Comparison of ENCODE assay signal across 24 cellular contexts in the genomic region with DNA sequence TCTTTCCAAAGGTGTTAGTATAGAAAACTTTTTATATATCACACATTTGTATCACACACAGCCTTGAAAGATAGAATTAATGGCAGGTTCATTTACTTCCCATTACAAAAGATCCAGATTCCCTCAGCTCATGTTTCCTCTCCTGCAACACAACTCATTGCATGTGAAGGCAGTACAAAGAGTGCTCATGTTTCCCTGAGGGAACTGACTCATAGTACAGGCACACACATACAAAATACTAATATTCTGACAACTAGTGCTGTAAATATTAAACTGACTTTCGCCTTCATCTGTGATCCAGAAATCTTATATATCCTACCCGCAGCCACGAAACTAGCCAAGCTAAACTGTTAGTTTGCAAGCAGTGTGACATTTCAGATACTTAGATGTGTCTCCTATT.
A peak's percentile ranks its signal among the peaks of the same experiment; 100 is the strongest.
DNase-seq lines count a peak whose midpoint lies in the region; ATAC-seq and TF ChIP-seq lines count a peak whose summit lies in the region.
"Had no signal": no experiment of that assay in that cellular context is flagged by ENCODE, and none has a peak within 500 bp of the region (broad histone marks: within the 10 kb centered on the region; RNA-seq: fewer than 3 reads in every experiment).

No MANE protein-coding gene starts in this region.

- POLR2A ChIA-PET in HCT116 (lab: Charles Lee): no interaction called here

- DNase-seq in HCT116 (ENCODE audit: low read depth, low spot score) (no peak), LHCN-M2 (ENCODE audit: low read depth) (peak; percentile 0), adipocyte (ENCODE audit: low read depth) (peak; percentile 32), foreskin melanocyte (peak; percentile 34), T-helper 9 cell (no peak)
- no peak for DNase-seq in stimulated activated CD4-positive, alpha-beta T cell treated with anti-CD3 and anti-CD28 coated beads, Interleukin-1b, Interleukin-23, amount 100 ng/mL, for 48 hours
- DNase-seq: C1 segment of cervical spinal cord; CD4-positive, alpha-beta memory T cell; COR-L47; DMS79; Kasumi-1; MM.1S; NCI-H1694 treated with DMSO at 0.1 percent for 48 hours; NCI-H2081; NCI-H446 treated with DMSO at 0.1 percent for 48 hours; NCI-H526; NCI-H82; NK-92 treated with Interleukin-12 subunit alpha and Interleukin-12 subunit beta, amount 100 ng/mL, for 24 hours; PC-9; SHP77; T-cell had no signal

- CTCF ChIA-PET in HCT116 (lab: Charles Lee): no interaction called here

- RAD21 ChIA-PET in HCT116 (lab: Charles Lee; ENCODE audit: low non-redundant PET in 1 of 2, low total read pairs in 2 of 2, uncharacterized antibody in 2 of 2, unreplicated experiment in 2 of 2): no interaction called here

- H2AFZ ChIP-seq in HCT116 (ENCODE audit: low read depth, low read length, poor library complexity, severe bottlenecking): peak overlapping the region; percentile 16
- H2AFZ ChIP-seq: PC-9 had no signal

- no peaks in the 10 kb centered on the region for H3K79me2 ChIP-seq in HCT116 (ENCODE audit: insufficient read depth, low read length)

- H4K20me1 ChIP-seq in HCT116 (ENCODE audit: insufficient read depth): no peaks in the 10 kb centered on the region

- H3K4me2 ChIP-seq in HCT116 (ENCODE audit: low read length): no peak overlapping the region
- H3K4me2 ChIP-seq: PC-9 had no signal

- H3K4me3 ChIP-seq in HCT116 (replicated peaks in 1 of 2; ENCODE audit: low read depth in 1 of 2, low read length in 2 of 2) (no peak overlapping the region), adipocyte (ENCODE audit: low read length) (no peak overlapping the region)
- H3K4me3 ChIP-seq: K562, PC-9 had no signal

- TF ChIP-seq CTCF in HCT116 (IDR thresholded peaks at IDR 0.05 in 2 of 3, conservative IDR thresholded peaks at IDR 0.05 in 1 of 3; ENCODE audit: borderline replicate concordance in 1 of 3, insufficient read depth in 1 of 3, low read depth in 2 of 3, low read length in 2 of 3): no peak

- H3K36me3 ChIP-seq in HCT116 (ENCODE audit: control insufficient read depth in 1 of 2, insufficient read depth in 2 of 2, low read length in 2 of 2) (no peaks in the 10 kb centered on the region), adipocyte (ENCODE audit: control insufficient read depth, insufficient read depth, low read length, severe bottlenecking) (no peaks in the 10 kb centered on the region)

- no peak for TF ChIP-seq RAD21 in HCT116 (IDR thresholded peaks at IDR 0.05; ENCODE audit: low read depth)

- H3K9ac ChIP-seq in HCT116 (ENCODE audit: low read length): no peak overlapping the region
- no peak overlapping the region for H3K9ac ChIP-seq in adipocyte (ENCODE audit: low read length)

- no peak for TF ChIP-seq POLR2A in HCT116 (IDR thresholded peaks at IDR 0.05; ENCODE audit: borderline replicate concordance, extremely low read depth, insufficient read depth, insufficient read length)

- H3K27ac ChIP-seq in HCT116 (ENCODE audit: low read depth, low read length): no peak overlapping the region
- H3K27ac ChIP-seq: HL-60, PC-9 had no signal

- H3K9me3 ChIP-seq in HCT116 (ENCODE audit: control insufficient read depth in 1 of 2, insufficient read depth in 1 of 2, low read depth in 1 of 2, low read length in 2 of 2) (no peaks in the 10 kb centered on the region), adipocyte (ENCODE audit: control insufficient read depth, low read length) (no peaks in the 10 kb centered on the region)

- intact Hi-C loops in HCT116 (cut with micrococcal nuclease): no loop called here

- H3K9me2 ChIP-seq in HCT116 (ENCODE audit: insufficient read depth): no peaks in the 10 kb centered on the region

- ATAC-seq in HCT116 (no peak), GM21529 (IDR thresholded peaks at IDR 0.05; ENCODE audit: unreplicated experiment) (no peak)
- ATAC-seq: K562, T-cell had no signal

- no TSS peak for BruUV-seq in HCT116 (replicated peaks; lab: Mats Ljungman, UMichigan)

- H3K27me3 ChIP-seq in HCT116 (ENCODE audit: insufficient read depth, low read length): no peaks in the 10 kb centered on the region
- no peaks in the 10 kb centered on the region for H3K27me3 ChIP-seq in adipocyte (replicated peaks; ENCODE audit: control insufficient read depth, insufficient read depth, low read length)

- no peaks in the 10 kb centered on the region for H3K4me1 ChIP-seq in HCT116 (ENCODE audit: control insufficient read depth in 1 of 2, insufficient read depth in 2 of 2, low read length in 2 of 2)
- no peaks in the 10 kb centered on the region for H3K4me1 ChIP-seq in adipocyte (ENCODE audit: control insufficient read depth, insufficient read depth, low read length)

TF ChIP-seq in HCT116, 20 proteins besides CTCF, POLR2A, EP300 and RAD21:
- TF ChIP-seq SIN3A (IDR thresholded peaks at IDR 0.05; ENCODE audit: low read depth) (no peak), ZFX (IDR thresholded peaks at IDR 0.05) (no peak), EGR1 (IDR thresholded peaks at IDR 0.05; ENCODE audit: low read depth) (no peak), ZNF274 (IDR thresholded peaks at IDR 0.05; ENCODE audit: low read depth, low read length) (no peak), ELF1 (IDR thresholded peaks at IDR 0.05; ENCODE audit: borderline replicate concordance, low read depth) (no peak), CEBPB (IDR thresholded peaks at IDR 0.05; ENCODE audit: low read depth) (no peak), POLR2AphosphoS5 (IDR thresholded peaks at IDR 0.05; ENCODE audit: low read depth, low read length) (no peak)
- TF ChIP-seq, protein P1, sequence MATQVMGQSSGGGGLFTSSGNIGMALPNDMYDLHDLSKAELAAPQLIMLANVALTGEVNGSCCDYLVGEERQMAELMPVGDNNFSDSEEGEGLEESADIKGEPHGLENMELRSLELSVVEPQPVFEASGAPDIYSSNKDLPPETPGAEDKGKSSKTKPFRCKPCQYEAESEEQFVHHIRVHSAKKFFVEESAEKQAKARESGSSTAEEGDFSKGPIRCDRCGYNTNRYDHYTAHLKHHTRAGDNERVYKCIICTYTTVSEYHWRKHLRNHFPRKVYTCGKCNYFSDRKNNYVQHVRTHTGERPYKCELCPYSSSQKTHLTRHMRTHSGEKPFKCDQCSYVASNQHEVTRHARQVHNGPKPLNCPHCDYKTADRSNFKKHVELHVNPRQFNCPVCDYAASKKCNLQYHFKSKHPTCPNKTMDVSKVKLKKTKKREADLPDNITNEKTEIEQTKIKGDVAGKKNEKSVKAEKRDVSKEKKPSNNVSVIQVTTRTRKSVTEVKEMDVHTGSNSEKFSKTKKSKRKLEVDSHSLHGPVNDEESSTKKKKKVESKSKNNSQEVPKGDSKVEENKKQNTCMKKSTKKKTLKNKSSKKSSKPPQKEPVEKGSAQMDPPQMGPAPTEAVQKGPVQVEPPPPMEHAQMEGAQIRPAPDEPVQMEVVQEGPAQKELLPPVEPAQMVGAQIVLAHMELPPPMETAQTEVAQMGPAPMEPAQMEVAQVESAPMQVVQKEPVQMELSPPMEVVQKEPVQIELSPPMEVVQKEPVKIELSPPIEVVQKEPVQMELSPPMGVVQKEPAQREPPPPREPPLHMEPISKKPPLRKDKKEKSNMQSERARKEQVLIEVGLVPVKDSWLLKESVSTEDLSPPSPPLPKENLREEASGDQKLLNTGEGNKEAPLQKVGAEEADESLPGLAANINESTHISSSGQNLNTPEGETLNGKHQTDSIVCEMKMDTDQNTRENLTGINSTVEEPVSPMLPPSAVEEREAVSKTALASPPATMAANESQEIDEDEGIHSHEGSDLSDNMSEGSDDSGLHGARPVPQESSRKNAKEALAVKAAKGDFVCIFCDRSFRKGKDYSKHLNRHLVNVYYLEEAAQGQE (IDR thresholded peaks at IDR 0.05; ENCODE audit: low read depth): no peak
- TF ChIP-seq, protein P2, sequence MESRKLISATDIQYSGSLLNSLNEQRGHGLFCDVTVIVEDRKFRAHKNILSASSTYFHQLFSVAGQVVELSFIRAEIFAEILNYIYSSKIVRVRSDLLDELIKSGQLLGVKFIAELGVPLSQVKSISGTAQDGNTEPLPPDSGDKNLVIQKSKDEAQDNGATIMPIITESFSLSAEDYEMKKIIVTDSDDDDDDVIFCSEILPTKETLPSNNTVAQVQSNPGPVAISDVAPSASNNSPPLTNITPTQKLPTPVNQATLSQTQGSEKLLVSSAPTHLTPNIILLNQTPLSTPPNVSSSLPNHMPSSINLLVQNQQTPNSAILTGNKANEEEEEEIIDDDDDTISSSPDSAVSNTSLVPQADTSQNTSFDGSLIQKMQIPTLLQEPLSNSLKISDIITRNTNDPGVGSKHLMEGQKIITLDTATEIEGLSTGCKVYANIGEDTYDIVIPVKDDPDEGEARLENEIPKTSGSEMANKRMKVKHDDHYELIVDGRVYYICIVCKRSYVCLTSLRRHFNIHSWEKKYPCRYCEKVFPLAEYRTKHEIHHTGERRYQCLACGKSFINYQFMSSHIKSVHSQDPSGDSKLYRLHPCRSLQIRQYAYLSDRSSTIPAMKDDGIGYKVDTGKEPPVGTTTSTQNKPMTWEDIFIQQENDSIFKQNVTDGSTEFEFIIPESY (IDR thresholded peaks at IDR 0.05; ENCODE audit: extremely low read depth, insufficient replicate concordance, low read length): no peak

Comparison
In these comparisons a context has a peak if more than half of its experiments do, and no peak if none do; other contexts are left out.
1. DNase-seq: peak in LHCN-M2 (single experiment), adipocyte (single experiment) and foreskin melanocyte (single experiment); none in HCT116 (single experiment), T-helper 9 cell (single experiment) and stimulated activated CD4-positive, alpha-beta T cell treated with anti-CD3 and anti-CD28 coated beads, Interleukin-1b, Interleukin-23, amount 100 ng/mL, for 48 hours (single experiment).